ENCODE assay signal across 19 cellular contexts in genomic region chr20:34701405-34702085, GRCh38. TPM values are rescaled to one million over a fixed set of nuclear protein-coding genes. Genes with fewer than 3 reads are reported as not detected.
DNase-seq lines count a peak whose midpoint lies in the region; ATAC-seq, FAIRE-seq and TF ChIP-seq lines count a peak whose summit lies in the region.
"Had no signal": no experiment of that assay in that cellular context is flagged by ENCODE, and none has a peak within 500 bp of the region (broad histone marks: within the 10 kb centered on the region; RNA-seq: fewer than 3 reads in every experiment).

No MANE protein-coding gene starts in this region.

- H3K27ac Mint-ChIP-seq in CD4-positive, alpha-beta T cell: peak overlapping the region; percentile 94
- no peak overlapping the region for H3K27ac Mint-ChIP-seq in neural crest cell (ENCODE audit: unreplicated experiment)
- H3K27ac Mint-ChIP-seq: GM23338 had no signal

- in situ Hi-C loops in K562 (cut with MboI): loop anchor here (10.0 kb wide), 2 partner anchors 167 to 387 kb away; no protein-coding TSS in a partner anchor

- peak overlapping the region; percentile 95 for H3K4me3 Mint-ChIP-seq in CD4-positive, alpha-beta T cell
- H3K4me3 Mint-ChIP-seq in neural crest cell: peak overlapping the region; percentile 95
- H3K4me3 Mint-ChIP-seq: GM23338 had no signal

- POLR2A ChIA-PET in CD4-positive, alpha-beta T cell (lab: Charles Lee): no interaction called here
- POLR2A ChIA-PET in K562 (lab: Yijun Ruan, JAX): interaction anchor here (0.7 to 1.5 kb wide), 4 partner anchors 13 to 157 kb away, joined by 3 to 5 read pairs (median 4); no protein-coding TSS in a partner anchor

- CTCF ChIA-PET in CD4-positive, alpha-beta T cell (lab: Charles Lee): no interaction called here
- CTCF ChIA-PET in K562 (lab: Yijun Ruan, JAX; ENCODE audit: low intra/inter-chr PET ratio): no interaction called here

- no peak for TF ChIP-seq POLR2A in H54 (IDR thresholded peaks at IDR 0.05; ENCODE audit: low read depth, low read length)
- no peak for TF ChIP-seq POLR2A in K562 (conservative IDR thresholded peaks at IDR 0.05)

- H3K9me1 ChIP-seq in K562 (ENCODE audit: control insufficient read depth, insufficient read depth, low read length): no peaks in the 10 kb centered on the region

- H3K4me1 Mint-ChIP-seq in CD4-positive, alpha-beta T cell (ENCODE audit: low read depth): peaks cover 28% of the 10 kb centered on the region
- H3K4me1 Mint-ChIP-seq in neural crest cell: peaks cover 26% of the 10 kb centered on the region

- H3K9me3 Mint-ChIP-seq in CD4-positive, alpha-beta T cell: no peaks in the 10 kb centered on the region
- H3K9me3 Mint-ChIP-seq in neural crest cell: no peaks in the 10 kb centered on the region
- H3K9me3 Mint-ChIP-seq: GM23338 had no signal

- DNase-seq in CD4-positive, alpha-beta T cell: no peak
- peak; percentile 17 for DNase-seq in H54 (ENCODE audit: insufficient read length, low spot score)
- no peak for DNase-seq in K562 (ENCODE audit: extremely low read depth in 1 of 4, low spot score in 3 of 4)
- DNase-seq in neural crest cell (ENCODE audit: low read depth, low spot score): no peak
- no peak for DNase-seq in head of caudate nucleus
- DNase-seq in stimulated activated CD8-positive, alpha-beta memory T cell treated with anti-CD3 and anti-CD28 coated beads, Interleukin-4, amount 100 ng/mL, for 48 hours: no peak
- DNase-seq: AML-193; colonic mucosa; DMS 273 treated with DMSO at 0.1 percent for 48 hours; KBM-7; NCI-H1694; stimulated activated CD4-positive, alpha-beta T cell treated with anti-CD3 and anti-CD28 coated beads, Interleukin-2, amount 100 ng/mL, for 48 hours; stimulated activated naive CD8-positive, alpha-beta T cell treated with anti-CD3 and anti-CD28 coated beads, Interleukin-15, Interleukin-2, amounts not matched to agents 100 U/mL and 50 U/mL, for 24 hours had no signal

- no TSS peak for BruUV-seq in K562 (replicated peaks; lab: Mats Ljungman, UMichigan)

- no peak overlapping the region for H3K4me2 ChIP-seq in K562 (ENCODE audit: insufficient read depth, low read length)
- H3K4me2 ChIP-seq: GM23338, smooth muscle cell had no signal

- TF ChIP-seq EP300 in K562 (IDR thresholded peaks at IDR 0.05; ENCODE audit: low read length): no peak

- H3K9me3 ChIP-seq in CD4-positive, alpha-beta T cell (ENCODE audit: control insufficient read depth, low read length): no peaks in the 10 kb centered on the region
- H3K9me3 ChIP-seq in K562 (replicated peaks; ENCODE audit: control insufficient read depth, insufficient read depth, low read depth, low read length): no peaks in the 10 kb centered on the region
- H3K9me3 ChIP-seq: colonic mucosa, tibial nerve had no signal

- peaks cover 14% of the 10 kb centered on the region for H3K36me3 Mint-ChIP-seq in CD4-positive, alpha-beta T cell (ENCODE audit: low read depth)
- no peaks in the 10 kb centered on the region for H3K36me3 Mint-ChIP-seq in neural crest cell (ENCODE audit: low read depth)

- H3K27me3 ChIP-seq in CD4-positive, alpha-beta T cell (ENCODE audit: control insufficient read depth, insufficient read depth, low read length): no peaks in the 10 kb centered on the region
- no peaks in the 10 kb centered on the region for H3K27me3 ChIP-seq in K562 (ENCODE audit: control insufficient read depth in 2 of 2, insufficient read depth in 2 of 2, low read length in 2 of 2)
- H3K27me3 ChIP-seq: colonic mucosa, tibial nerve had no signal

- no peak for TF ChIP-seq RAD21 in K562 (CRISPR knock-in tag; conservative IDR thresholded peaks at IDR 0.05 in 1 of 2, IDR thresholded peaks at IDR 0.05 in 1 of 2)

- no peak for FAIRE-seq in H54 (lab: Jason Lieb, UNC)
- FAIRE-seq in K562 (lab: Jason Lieb, UNC): no peak
- FAIRE-seq: GM12878, TTC549 had no signal

- H2AFZ ChIP-seq in K562 (ENCODE audit: low read depth, low read length): no peak overlapping the region
- H2AFZ ChIP-seq: GM23338 had no signal

- no peak overlapping the region for H3K27ac ChIP-seq in CD4-positive, alpha-beta T cell (ENCODE audit: low read depth, low read length)
- H3K27ac ChIP-seq in K562 (ENCODE audit: extremely low read depth, low read depth, low read length): no peak overlapping the region
- H3K27ac ChIP-seq: colonic mucosa, tibial nerve had no signal

- peaks cover 13% of the 10 kb centered on the region for H3K27me3 Mint-ChIP-seq in CD4-positive, alpha-beta T cell
- peaks cover 35% of the 10 kb centered on the region for H3K27me3 Mint-ChIP-seq in neural crest cell (ENCODE audit: low read depth)

- no peaks in the 10 kb centered on the region for H3K36me3 ChIP-seq in K562 (ENCODE audit: control insufficient read depth, insufficient read depth, low read length)
- H3K36me3 ChIP-seq: colonic mucosa, tibial nerve had no signal

- H3K9ac ChIP-seq in K562 (ENCODE audit: insufficient read depth in 1 of 2, low read depth in 2 of 2, low read length in 2 of 2): no peak overlapping the region

- no peaks in the 10 kb centered on the region for H3K79me2 ChIP-seq in K562 (ENCODE audit: control insufficient read depth, insufficient read depth, low read length)

- H4K20me1 ChIP-seq in K562 (replicated peaks; ENCODE audit: control insufficient read depth, insufficient read depth, low read length): no peaks in the 10 kb centered on the region

- no peak for ATAC-seq in CD4-positive, alpha-beta T cell (ENCODE audit: poor library complexity)
- ATAC-seq in K562 (no peak), GM21447 (IDR thresholded peaks at IDR 0.05; ENCODE audit: unreplicated experiment) (no peak)
- ATAC-seq: GM12878; GM23338; stimulated activated naive CD8-positive, alpha-beta T cell treated with anti-CD3 and anti-CD28 coated beads, Interleukin-15, Interleukin-2, amounts not matched to agents 100 U/mL and 50 U/mL, for 24 hours had no signal

- WGBS in K562 (ENCODE audit: insufficient coverage, low coverage, missing lambda C conversion rate): 48% methylated on average over 6 of the region's 6 CpGs

- intact Hi-C loops in CD4-positive, alpha-beta T cell (cut with DNase I, micrococcal nuclease): loop anchor here (5.0 to 10.0 kb wide), 2 partner anchors 144 to 587 kb away; partner anchors contain the start of genes EIF2S2 (in 1 of the 2) and MAP1LC3A (in 1 of the 2)
- intact Hi-C loops in K562 (cut with micrococcal nuclease): no loop called here
- intact Hi-C loops in head of caudate nucleus (cut with DNase I): no loop called here

- TF ChIP-seq CTCF in CD4-positive, alpha-beta T cell (IDR thresholded peaks at IDR 0.05): no peak
- TF ChIP-seq CTCF in K562 (IDR thresholded peaks at IDR 0.05 in 2 of 3, conservative IDR thresholded peaks at IDR 0.05 in 1 of 3; ENCODE audit: insufficient read depth in 2 of 3, low read depth in 1 of 3, low read length in 3 of 3) (no peak), neural crest cell (conservative IDR thresholded peaks at IDR 0.05) (no peak)

- H3K4me3 ChIP-seq in K562: no peak overlapping the region
- H3K4me3 ChIP-seq: colonic mucosa, GM12878, GM23338, smooth muscle cell, tibial nerve had no signal

- H3K4me1 ChIP-seq in K562 (replicated peaks in 1 of 2; ENCODE audit: control insufficient read depth in 2 of 2, insufficient read depth in 2 of 2, low read length in 2 of 2): peaks cover 16 to 19% of the 10 kb centered on the region in 2 experiments

RNA-seq across cellular contexts. Expression of gene TP53INP2, which starts 2.6 kb away (rescaled TPM):
- total RNA-seq in CD4-positive, alpha-beta T cell: 10 to 100 TPM; 65.8 to 72.7 TPM
- 3.4 and 4.9 TPM in 2 replicates for total RNA-seq in K562 (2011; cell fraction: chromatin; rRNA removed; ENCODE audit: low replicate concordance)
- 2.6 and 3.3 TPM in 2 replicates for total RNA-seq in K562 (2011; cell fraction: nucleolus; rRNA removed)
- total RNA-seq in K562 (2011; cell fraction: nucleoplasm; rRNA removed): 5.6 and 10.4 TPM in 2 replicates
- total RNA-seq in K562 (2014; rRNA removed) (0.94 and 1.3 TPM in 2 replicates), K562 (2014; rRNA removed; fragmentation: Illumina TruSeq; extraction: Trizol) (0.62 and 0.93 TPM in 2 replicates), K562 (2015; rRNA removed; fragmentation: Illumina TruSeq; extraction: Trizol) (0.43 and 0.64 TPM in 2 replicates), K562 (2021) (3.6 and 4.2 TPM in 2 replicates), neural crest cell (17.1 and 17.2 TPM in 2 replicates)
- polyA plus RNA-seq in K562 (2011; rRNA removed) (1.5 and 2.2 TPM in 2 replicates), K562 (2014; fragmentation: Illumina TruSeq; extraction: Trizol) (5.0 and 5.5 TPM in 2 replicates), K562 (2014; fragmentation: Nextera tagmentation; extraction: Ambion mirVana) (1 to 10 TPM; 1.0 to 1.1 TPM), K562 (2014; rRNA removed) (1.4 and 2.1 TPM in 2 replicates)
- polyA plus RNA-seq in K562 (2011; cell fraction: cytosol; rRNA removed): 1.7 and 2.3 TPM in 2 replicates
- 4.1 and 6.3 TPM in 2 replicates for polyA plus RNA-seq in K562 (2011; cell fraction: nucleus; rRNA removed)
- polyA plus RNA-seq in K562 (2012): 5.1 and 5.8 TPM in 2 replicates
- polyA minus RNA-seq in K562 (2011; rRNA and poly(A)+ RNA removed): 1.4 TPM in 2 replicates
- polyA minus RNA-seq in K562 (2011; cell fraction: cytosol; rRNA and poly(A)+ RNA removed): 1.8 and 1.9 TPM in 2 replicates
- 1.1 and 1.5 TPM in 2 replicates for polyA minus RNA-seq in K562 (2011; cell fraction: nucleus; rRNA and poly(A)+ RNA removed)

RNA-seq across cellular contexts. Expression of gene PIGU, which starts 24.7 kb away (rescaled TPM):
- total RNA-seq in CD4-positive, alpha-beta T cell: 1 to 10 TPM; 4.6 to 5.5 TPM
- total RNA-seq in K562 (2011; cell fraction: chromatin; rRNA removed; ENCODE audit: low replicate concordance): 104 and 126 TPM in 2 replicates
- 77.5 and 77.6 TPM in 2 replicates for total RNA-seq in K562 (2011; cell fraction: nucleolus; rRNA removed)
- 79.1 and 90.9 TPM in 2 replicates for total RNA-seq in K562 (2011; cell fraction: nucleoplasm; rRNA removed)
- total RNA-seq in K562 (2014; rRNA removed) (14.9 and 19.9 TPM in 2 replicates), K562 (2014; rRNA removed; fragmentation: Illumina TruSeq; extraction: Trizol) (28.1 and 32.0 TPM in 2 replicates), K562 (2015; rRNA removed; fragmentation: Illumina TruSeq; extraction: Trizol) (32.1 and 32.4 TPM in 2 replicates), K562 (2021) (25.0 and 26.0 TPM in 2 replicates), neural crest cell (54.9 and 55.5 TPM in 2 replicates)
- polyA plus RNA-seq in K562 (2011; rRNA removed) (92.0 and 100 TPM in 2 replicates), K562 (2014; fragmentation: Illumina TruSeq; extraction: Trizol) (50.5 and 63.3 TPM in 2 replicates), K562 (2014; fragmentation: Nextera tagmentation; extraction: Ambion mirVana) (10 to 100 TPM in 1 of 2 experiments, 1 to 10 TPM in 1; 6.5 to 14.2 TPM), K562 (2014; rRNA removed) (28.9 and 37.2 TPM in 2 replicates)
- 78.9 and 136 TPM in 2 replicates for polyA plus RNA-seq in K562 (2011; cell fraction: cytosol; rRNA removed)
- 39.0 and 68.4 TPM in 2 replicates for polyA plus RNA-seq in K562 (2011; cell fraction: nucleus; rRNA removed)
- polyA plus RNA-seq in K562 (2012): 29.3 and 31.6 TPM in 2 replicates
- polyA minus RNA-seq in K562 (2011; rRNA and poly(A)+ RNA removed): 77.8 and 84.0 TPM in 2 replicates
- polyA minus RNA-seq in K562 (2011; cell fraction: cytosol; rRNA and poly(A)+ RNA removed): 28.4 and 29.1 TPM in 2 replicates
- 10.9 and 24.0 TPM in 2 replicates for polyA minus RNA-seq in K562 (2011; cell fraction: nucleus; rRNA and poly(A)+ RNA removed)

Comparison
In these comparisons a context has a peak if more than half of its experiments do, and no peak if none do; other contexts are left out.
1. intact Hi-C loops: an anchor here in CD4-positive, alpha-beta T cell (5.0 to 10.0 kb wide); none called in K562 and head of caudate nucleus.